8 cellular contexts compared by ENCODE assay signal in genomic region chr6:31815025-31815838, GRCh38. TPM values are rescaled to one million over a fixed set of nuclear protein-coding genes. Genes with fewer than 3 reads are reported as not detected.
DNase-seq lines count a peak whose midpoint lies in the region; ATAC-seq and TF ChIP-seq lines count a peak whose summit lies in the region.

TSS of gene HSPA1A (plus strand) at chr6:31815543. CDS start at chr6:31815757, 214 bp downstream.
TSS of gene HSPA1L (minus strand) at chr6:31815283. CDS start at chr6:31811972, 3,311 bp downstream.

- H3K4me3 Mint-ChIP-seq in progenitor cell of endocrine pancreas (ENCODE audit: low read depth) = peak within 1 kb of the TSS; percentile 75

- WGBS in hepatocyte (ENCODE audit: low lambda C conversion rate, missing lambda C conversion rate) = 5% methylated on average over 48 of the region's 56 CpGs

- no peaks in the 10 kb centered on the region for H3K27me3 Mint-ChIP-seq in progenitor cell of endocrine pancreas

- peak within 1 kb of the TSS; percentile 98 for H3K27ac Mint-ChIP-seq in progenitor cell of endocrine pancreas

- H3K27ac ChIP-seq in hepatocyte (peak within 1 kb of the TSS; percentile 97), Karpas-422 (ENCODE audit: low read length) (no peak within 1 kb of the TSS)

- peak within 1 kb of the TSS; percentile 47 for H3K4me3 ChIP-seq in hepatocyte
- no peak within 1 kb of the TSS for H3K4me3 ChIP-seq in Karpas-422 (ENCODE audit: low read length)

- peaks cover 14% of the 10 kb centered on the region for H3K4me1 Mint-ChIP-seq in progenitor cell of endocrine pancreas (ENCODE audit: low read depth)

- H4K20me1 ChIP-seq in hepatocyte (ENCODE audit: insufficient read depth, poor library complexity, severe bottlenecking) (no peaks in the 10 kb centered on the region), Karpas-422 (ENCODE audit: insufficient read depth, low read depth, low read length) (no peaks in the 10 kb centered on the region)

- H3K9ac ChIP-seq in Karpas-422 (ENCODE audit: low read length) = no peak within 1 kb of the TSS

- H2AFZ ChIP-seq in hepatocyte = peak within 1 kb of the TSS; percentile 85
- no peak within 1 kb of the TSS for H2AFZ ChIP-seq in Karpas-422 (ENCODE audit: low read length)

- H3K9me2 ChIP-seq in hepatocyte (replicated peaks; ENCODE audit: insufficient read depth) (no peaks in the 10 kb centered on the region), Karpas-422 (replicated peaks; ENCODE audit: insufficient read depth, low read length) (no peaks in the 10 kb centered on the region)

- H3K9me3 ChIP-seq in hepatocyte (ENCODE audit: low read depth) = no peaks in the 10 kb centered on the region
- H3K9me3 ChIP-seq in Karpas-422 (ENCODE audit: low read length) = no peaks in the 10 kb centered on the region

- no peak for TF ChIP-seq CTCF in hepatocyte (IDR thresholded peaks at IDR 0.05; ENCODE audit: poor library complexity)
- no peak for TF ChIP-seq CTCF in progenitor cell of endocrine pancreas (IDR thresholded peaks at IDR 0.05; ENCODE audit: unreplicated experiment)

- peak; percentile 92 for DNase-seq in 8988T
- peak; percentile 92 for DNase-seq in NCI-H1436 (lab: John Stamatoyannopoulos, UW)
- DNase-seq in T-helper 22 cell (ENCODE audit: low read depth) = peak; percentile 58
- DNase-seq in brain pericyte (ENCODE audit: low read depth, low spot score) = peak; percentile 79
- DNase-seq in hepatocyte (ENCODE audit: low spot score) = peak; percentile 94
- DNase-seq in progenitor cell of endocrine pancreas (ENCODE audit: low spot score, unreplicated experiment) = peak; percentile 62
- no peak for DNase-seq in Karpas-422

- H3K36me3 Mint-ChIP-seq in progenitor cell of endocrine pancreas (ENCODE audit: insufficient read depth) = peaks cover 8% of the 10 kb centered on the region

- peak; percentile 47 for ATAC-seq in GM18909 (IDR thresholded peaks at IDR 0.05; ENCODE audit: poor library complexity, unreplicated experiment)

- peaks cover 4% of the 10 kb centered on the region for H3K9me3 Mint-ChIP-seq in progenitor cell of endocrine pancreas (ENCODE audit: low read depth)

- H3K36me3 ChIP-seq in hepatocyte (replicated peaks; ENCODE audit: insufficient read depth, low read depth) = no peaks in the 10 kb centered on the region
- H3K36me3 ChIP-seq in Karpas-422 (ENCODE audit: insufficient read depth, low read length) = no peaks in the 10 kb centered on the region

- no peaks in the 10 kb centered on the region for H3K27me3 ChIP-seq in hepatocyte
- no peaks in the 10 kb centered on the region for H3K27me3 ChIP-seq in Karpas-422 (ENCODE audit: low read length)

- H3K4me2 ChIP-seq in hepatocyte (peak within 1 kb of the TSS; percentile 85), Karpas-422 (ENCODE audit: low read depth, low read length, poor library complexity, severe bottlenecking) (no peak within 1 kb of the TSS)

- peaks cover 14% of the 10 kb centered on the region for H3K79me2 ChIP-seq in hepatocyte
- no peaks in the 10 kb centered on the region for H3K79me2 ChIP-seq in Karpas-422 (ENCODE audit: low read length)

- H3K4me1 ChIP-seq in hepatocyte (ENCODE audit: insufficient read depth) (peaks cover 27% of the 10 kb centered on the region), Karpas-422 (ENCODE audit: low read length) (no peaks in the 10 kb centered on the region)

RNA-seq across cellular contexts. Expression of gene HSPA1A, which starts in this region (rescaled TPM):
- 83.3 and 84.3 TPM in 2 replicates for total RNA-seq in hepatocyte
- polyA plus RNA-seq in hepatocyte = 50.0 and 82.2 TPM in 2 replicates
- total RNA-seq in progenitor cell of endocrine pancreas = 52.5 and 56.6 TPM in 2 replicates
- total RNA-seq in Karpas-422 (2014; rRNA removed; shearing (Covaris generic); ENCODE audit: low replicate concordance) = 0.32 TPM in 1 of 2 replicates, not detected in the other

RNA-seq across cellular contexts. Expression of gene HSPA1L, which starts in this region (rescaled TPM):
- total RNA-seq in hepatocyte = 1.4 and 2.2 TPM in 2 replicates
- 1.0 and 2.7 TPM in 2 replicates for polyA plus RNA-seq in hepatocyte
- total RNA-seq in progenitor cell of endocrine pancreas = 2.4 and 2.5 TPM in 2 replicates
- 0.72 TPM in 1 of 2 replicates, not detected in the other for total RNA-seq in Karpas-422 (2014; rRNA removed; shearing (Covaris generic); ENCODE audit: low replicate concordance)

Comparison
In these comparisons a context has a peak if more than half of its experiments do, and no peak if none do; other contexts are left out.
1. RNA of gene HSPA1A (total RNA-seq): 83.3 to 84.3 TPM in hepatocyte and 52.5 to 56.6 TPM in progenitor cell of endocrine pancreas; 0.32 TPM in Karpas-422; every median in the first group is over 10 times any median in the second.